Comparison of ENCODE assay signal across 21 cellular contexts in genomic region chr2:85926526-85926925, GRCh38. TPM values are rescaled to one million over a fixed set of nuclear protein-coding genes. Genes with fewer than 3 reads are reported as not detected.
A peak's percentile ranks its signal among the peaks of the same experiment; 100 is the strongest.
DNase-seq lines count a peak whose midpoint lies in the region; ATAC-seq, FAIRE-seq and TF ChIP-seq lines count a peak whose summit lies in the region.
"Had no signal": no experiment of that assay in that cellular context is flagged by ENCODE, and none has a peak within 500 bp of the region (broad histone marks: within the 10 kb centered on the region; RNA-seq: fewer than 3 reads in every experiment).

No MANE protein-coding gene starts in this region.

- TF ChIP-seq RAD21 in A549 (conservative IDR thresholded peaks at IDR 0.05 in 1 of 2, IDR thresholded peaks at IDR 0.05 in 1 of 2): no peak

- POLR2A ChIA-PET in A549 (lab: Yijun Ruan, JAX): no interaction called here

- no peak for FAIRE-seq in A549 (lab: Jason Lieb, UNC)
- FAIRE-seq: A204.1, GM18507 had no signal

- CTCF ChIA-PET in A549 (lab: Yijun Ruan, JAX): interaction anchor here (1.1 to 5.4 kb wide), 5 partner anchors 37 to 152 kb away, joined by 3 to 28 read pairs (median 6); no protein-coding TSS in a partner anchor

- DNase-seq in A549 (ENCODE audit: low read depth in 1 of 2, low spot score in 1 of 2): no peak
- DNase-seq in caudate nucleus (lab: John Stamatoyannopoulos, UW): no peak
- DNase-seq in mucosa of gallbladder (ENCODE audit: low spot score): peak; percentile 40
- peak; percentile 37 for DNase-seq in ureter (ENCODE audit: low spot score)
- no peak for DNase-seq in NCI-H524 (lab: John Stamatoyannopoulos, UW)
- DNase-seq in tibial artery: no peak
- DNase-seq: GDM1, IMR-90, NCI-H1105 treated with DMSO at 0.1 percent for 48 hours, NCI-H2029 treated with DMSO at 0.1 percent for 48 hours, NCI-H345, NCI-H524 treated with DMSO at 0.1 percent for 48 hours, SHP77 treated with DMSO at 0.1 percent for 48 hours, SK-N-SH had no signal

- H3K4me3 ChIP-seq in A549 (no peak overlapping the region), tibial artery (no peak overlapping the region)
- H3K4me3 ChIP-seq: GM23338 had no signal

- H3K4me2 ChIP-seq in A549: peak overlapping the region; percentile 44; the same call in 2 of the 3 replicates
- H3K4me2 ChIP-seq: GM23338, KMS-11, SK-N-SH had no signal

- no peaks in the 10 kb centered on the region for H3K27me3 ChIP-seq in tibial artery

- no peak for ATAC-seq in A549
- ATAC-seq in GM19035 (IDR thresholded peaks at IDR 0.05; ENCODE audit: unreplicated experiment): no peak
- ATAC-seq: GM23338, HCT116, PC-3 had no signal

- 84% methylated on average over 5 of the region's 5 CpGs for WGBS in A549 (ENCODE audit: missing lambda C conversion rate)

- TF ChIP-seq CTCF in A549 (IDR thresholded peaks at IDR 0.05) (no peak), tibial artery (IDR thresholded peaks at IDR 0.05) (no peak)

- TF ChIP-seq POLR2A in A549 (IDR thresholded peaks at IDR 0.05; ENCODE audit: low read length): no peak

- H3K9me3 ChIP-seq in A549 (no peaks in the 10 kb centered on the region), tibial artery (no peaks in the 10 kb centered on the region)
- H3K9me3 ChIP-seq: SK-N-SH had no signal

- intact Hi-C loops in tibial artery (cut with DNase I; ENCODE audit: low total_unique reads): no loop called here

- no peak for TF ChIP-seq EP300 in A549 (IDR thresholded peaks at IDR 0.05)

- H3K36me3 ChIP-seq in tibial artery: no peaks in the 10 kb centered on the region

- H3K27ac ChIP-seq in A549: peak overlapping the region; percentile 69 to 82
- peak overlapping the region; percentile 92 for H3K27ac ChIP-seq in caudate nucleus (ENCODE audit: low read depth, low read length)
- no peak overlapping the region for H3K27ac ChIP-seq in tibial artery
- H3K27ac ChIP-seq: KMS-11 had no signal

- H3K4me1 ChIP-seq in A549: peaks cover 73% of the 10 kb centered on the region
- H3K4me1 ChIP-seq in tibial artery: peaks cover 0 to 16% (median 0%) of the 10 kb centered on the region in 4 donors

TF ChIP-seq in A549, 52 proteins besides CTCF, POLR2A, EP300 and RAD21:
- no peak for TF ChIP-seq TP53 (CRISPR knock-in tag; IDR thresholded peaks at IDR 0.05)

RNA-seq across cellular contexts. Expression of gene ST3GAL5, which starts 37.7 kb away (rescaled TPM):
- polyA plus RNA-seq in A549 (2011; rRNA removed) (115 and 119 TPM in 2 replicates), A549 (2017; fragmentation: RNase III; extraction: RNeasy Plus Mini Kit Qiagen cat#74134 plus additional on column Dnase treatment) (34.1 to 36.9 TPM (median 35.9 TPM) in 3 replicates)
- 48.7 and 50.3 TPM in 2 replicates for polyA plus RNA-seq in A549 (2012; cell fraction: cytosol; rRNA removed)
- 37.9 and 52.9 TPM in 2 replicates for polyA plus RNA-seq in A549 (2012; cell fraction: nucleus; rRNA removed)
- 59.3 and 67.7 TPM in 2 replicates for polyA minus RNA-seq in A549 (2011; rRNA and poly(A)+ RNA removed)
- total RNA-seq in mucosa of gallbladder (56.2 TPM), ureter (120 TPM)

Comparison
In these comparisons a context has a peak if more than half of its experiments do, and no peak if none do; other contexts are left out.
1. DNase-seq: peak in mucosa of gallbladder (single experiment) and ureter (single experiment); none in A549 (0 of 2), caudate nucleus (0 of 61), NCI-H524 (0 of 2) and tibial artery (0 of 2).
2. H3K27ac ChIP-seq: peak in A549 (2 of 2) and caudate nucleus (single experiment); none in tibial artery (0 of 2).